In the genomic region with DNA sequence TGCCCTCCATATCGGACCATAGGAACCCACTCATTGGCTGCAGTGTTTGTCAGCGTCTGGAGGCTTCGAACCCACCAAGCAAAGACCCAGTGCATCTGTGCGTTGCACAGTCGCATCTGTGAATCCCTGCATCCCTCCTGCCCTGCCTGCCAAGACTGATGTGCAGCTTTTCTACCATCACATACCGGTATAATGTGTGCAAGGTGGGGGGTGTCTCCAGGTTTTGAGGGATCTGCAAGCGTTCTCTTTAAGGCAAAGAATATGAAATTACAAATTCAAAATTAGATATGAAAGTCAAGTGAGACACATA, we compare ENCODE assay signal across 8 cellular contexts. TPM values are rescaled to one million over a fixed set of nuclear protein-coding genes. Genes with fewer than 3 reads are reported as not detected.
A peak's percentile ranks its signal among the peaks of the same experiment; 100 is the strongest.
DNase-seq lines count a peak whose midpoint lies in the region; ATAC-seq, FAIRE-seq and TF ChIP-seq lines count a peak whose summit lies in the region.

No MANE protein-coding gene starts in this region.

- H4K20me1 ChIP-seq in endothelial cell of umbilical vein (replicated peaks; ENCODE audit: control insufficient read depth, extremely low read depth, insufficient read depth, low read length) (no peaks in the 10 kb centered on the region), osteoblast (ENCODE audit: insufficient read depth, low read length) (no peaks in the 10 kb centered on the region)

- H3K9me3 Mint-ChIP-seq in CD4-positive, alpha-beta memory T cell: no peaks in the 10 kb centered on the region

- dilution Hi-C loops in endothelial cell of umbilical vein (cut with MboI; ENCODE audit: extremely low pct_ligation_motif_present, low sequenced_read_pairs): no loop called here

- FAIRE-seq in endothelial cell of umbilical vein (lab: Jason Lieb, UNC): no peak

- CTCF ChIA-PET in CD4-positive, alpha-beta memory T cell (lab: Charles Lee; ENCODE audit: partially characterized antibody): no interaction called here
- CTCF ChIA-PET in endothelial cell of umbilical vein (lab: Charles Lee): interaction anchor here (1.0 to 1.7 kb wide), 5 partner anchors 17 to 594 kb away, joined by 3 to 10 read pairs (median 4); no protein-coding TSS in a partner anchor

- H3K9ac ChIP-seq in endothelial cell of umbilical vein (replicated peaks; ENCODE audit: extremely low read depth, insufficient read depth, low read length): no peak overlapping the region

- H3K4me3 Mint-ChIP-seq in CD4-positive, alpha-beta memory T cell: peak overlapping the region; percentile 95 to 99 (median 98)

- no peak for DNase-seq in CD4-positive, alpha-beta memory T cell
- DNase-seq in Peyer's patch: no peak
- DNase-seq in endothelial cell of umbilical vein (ENCODE audit: low read depth, low spot score): no peak
- no peak for DNase-seq in osteoblast (ENCODE audit: insufficient read length, low spot score, missing footprints)
- DNase-seq in NCI-H82 treated with DMSO at 0.1 percent for 48 hours (lab: John Stamatoyannopoulos, UW; ENCODE audit: unreplicated experiment): no peak
- DNase-seq in cerebellar nuclear complex (lab: John Stamatoyannopoulos, UW): no peak
- DNase-seq in GM19238 (ENCODE audit: insufficient read length, low spot score): no peak

- no peak for TF ChIP-seq POLR2A in Peyer's patch (IDR thresholded peaks at IDR 0.05)
- no peak for TF ChIP-seq POLR2A in endothelial cell of umbilical vein (IDR thresholded peaks at IDR 0.05; ENCODE audit: low read depth, low read length)

- H3K27me3 Mint-ChIP-seq in CD4-positive, alpha-beta memory T cell: no peaks in the 10 kb centered on the region

- no peak for ATAC-seq in GM19023 (IDR thresholded peaks at IDR 0.05; ENCODE audit: unreplicated experiment)

- POLR2A ChIA-PET in CD4-positive, alpha-beta memory T cell (lab: Charles Lee; ENCODE audit: partially characterized antibody): interaction anchor here (0.9 kb wide), 1 partner anchor 155 kb away, joined by 3 read pairs; the partner anchor contains the start of gene DBR1
- POLR2A ChIA-PET in endothelial cell of umbilical vein (lab: Charles Lee): no interaction called here

- intact Hi-C loops in CD4-positive, alpha-beta memory T cell (cut with micrococcal nuclease): loop anchor here (1.0 to 10.0 kb wide), 8 partner anchors 19 to 615 kb away; partner anchors contain the start of genes ARMC8, CEP70, DBR1 and DZIP1L
- intact Hi-C loops in endothelial cell of umbilical vein (cut with micrococcal nuclease): loop anchor here (1.0 to 10.0 kb wide), 3 partner anchors 87 to 265 kb away; partner anchors contain the start of genes ARMC8 and CEP70

- no peaks in the 10 kb centered on the region for H3K9me1 ChIP-seq in endothelial cell of umbilical vein (replicated peaks; ENCODE audit: control insufficient read depth, extremely low read depth, insufficient read depth, low read length)

- H3K27ac Mint-ChIP-seq in CD4-positive, alpha-beta memory T cell: peak overlapping the region; percentile 81 to 99 (median 98)

- H3K4me1 ChIP-seq in CD4-positive, alpha-beta memory T cell (ENCODE audit: insufficient read depth, low read length): peaks cover 8% of the 10 kb centered on the region
- H3K4me1 ChIP-seq in Peyer's patch: peaks cover 0 to 10% (median 3%) of the 10 kb centered on the region in 4 donors
- H3K4me1 ChIP-seq in endothelial cell of umbilical vein (ENCODE audit: control insufficient read depth, extremely low read depth, insufficient read depth, low read length): peaks cover 14% of the 10 kb centered on the region
- H3K4me1 ChIP-seq in osteoblast (ENCODE audit: insufficient read depth, low read length): peaks cover 11% of the 10 kb centered on the region

- H3K79me2 ChIP-seq in endothelial cell of umbilical vein (ENCODE audit: control insufficient read depth, insufficient read depth, low read length): no peaks in the 10 kb centered on the region
- no peaks in the 10 kb centered on the region for H3K79me2 ChIP-seq in osteoblast (ENCODE audit: insufficient read depth, low read length)

- no peaks in the 10 kb centered on the region for H3K9me3 ChIP-seq in CD4-positive, alpha-beta memory T cell (ENCODE audit: control insufficient read depth in 1 of 2, low read length in 2 of 2)
- H3K9me3 ChIP-seq in Peyer's patch (no peaks in the 10 kb centered on the region), endothelial cell of umbilical vein (replicated peaks; ENCODE audit: control insufficient read depth, insufficient read depth, low read length) (no peaks in the 10 kb centered on the region), osteoblast (ENCODE audit: low read depth, low read length) (no peaks in the 10 kb centered on the region)

- BruUV-seq in endothelial cell of umbilical vein (replicated peaks; lab: Mats Ljungman, UMichigan): no TSS peak

- TF ChIP-seq CTCF in Peyer's patch (IDR thresholded peaks at IDR 0.05) (no peak), endothelial cell of umbilical vein (IDR thresholded peaks at IDR 0.05; ENCODE audit: extremely low read depth in 1 of 2, insufficient read depth in 1 of 2, low read depth in 1 of 2, low read length in 2 of 2) (no peak), osteoblast (IDR thresholded peaks at IDR 0.05; ENCODE audit: extremely low read depth, low read depth, low read length) (no peak)

- H3K36me3 Mint-ChIP-seq in CD4-positive, alpha-beta memory T cell: peaks cover 0 to 5% of the 10 kb centered on the region in 2 donors

- H2AFZ ChIP-seq in endothelial cell of umbilical vein (ENCODE audit: low read depth, low read length): no peak overlapping the region
- peak overlapping the region; percentile 90 for H2AFZ ChIP-seq in osteoblast (ENCODE audit: low read length)

- no peaks in the 10 kb centered on the region for H3K27me3 ChIP-seq in CD4-positive, alpha-beta memory T cell (ENCODE audit: insufficient read depth, low read length)
- H3K27me3 ChIP-seq in Peyer's patch (no peaks in the 10 kb centered on the region), endothelial cell of umbilical vein (ENCODE audit: control insufficient read depth in 2 of 2, insufficient read depth in 2 of 2, low read length in 2 of 2) (peaks cover 6% of the 10 kb centered on the region in 2 experiments), osteoblast (ENCODE audit: insufficient read depth, low read length) (peaks cover 5% of the 10 kb centered on the region)

- H3K27ac ChIP-seq in CD4-positive, alpha-beta memory T cell (ENCODE audit: low read depth, low read length): peak overlapping the region; percentile 72
- H3K27ac ChIP-seq in Peyer's patch (peak overlapping the region in 1 of 4 donors; percentile 71), endothelial cell of umbilical vein (ENCODE audit: insufficient read depth, low read depth, low read length) (no peak overlapping the region), osteoblast (ENCODE audit: low read depth, low read length) (no peak overlapping the region)

- H3K4me1 Mint-ChIP-seq in CD4-positive, alpha-beta memory T cell: peaks cover 15 to 35% (median 20%) of the 10 kb centered on the region in 4 donors

- H3K4me2 ChIP-seq in endothelial cell of umbilical vein (ENCODE audit: insufficient read depth, low read length): peak overlapping the region; percentile 75
- H3K4me2 ChIP-seq in osteoblast (ENCODE audit: insufficient read depth, low read length): peak overlapping the region; percentile 97

- peak overlapping the region; percentile 49 to 68 for H3K4me3 ChIP-seq in CD4-positive, alpha-beta memory T cell (ENCODE audit: low read length in 2 of 2)
- H3K4me3 ChIP-seq in Peyer's patch: peak overlapping the region; percentile 48 to 80 (median 58)
- H3K4me3 ChIP-seq in endothelial cell of umbilical vein (replicated peaks in 1 of 3; ENCODE audit: insufficient read depth in 1 of 3, low read depth in 1 of 3, low read length in 3 of 3): peak overlapping the region in 1 of 3 experiments; percentile 53
- peak overlapping the region; percentile 77 for H3K4me3 ChIP-seq in osteoblast (ENCODE audit: insufficient read depth, low read length)

- H3K36me3 ChIP-seq in CD4-positive, alpha-beta memory T cell (ENCODE audit: insufficient read depth, low read length): no peaks in the 10 kb centered on the region
- H3K36me3 ChIP-seq in Peyer's patch: no peaks in the 10 kb centered on the region
- H3K36me3 ChIP-seq in endothelial cell of umbilical vein (ENCODE audit: control insufficient read depth in 2 of 2, extremely low read depth in 1 of 2, insufficient read depth in 2 of 2, low read length in 2 of 2): no peaks in the 10 kb centered on the region
- no peaks in the 10 kb centered on the region for H3K36me3 ChIP-seq in osteoblast (ENCODE audit: insufficient read depth, low read length)

TF ChIP-seq in endothelial cell of umbilical vein, 7 proteins besides CTCF, POLR2A, EP300 and RAD21 (continues in another document):
- TF ChIP-seq GATA2 (IDR thresholded peaks at IDR 0.05; ENCODE audit: insufficient read depth, insufficient read length, low read depth, low read length) (no peak), MAX (IDR thresholded peaks at IDR 0.05; ENCODE audit: insufficient read depth, insufficient read length) (no peak)

RNA-seq across cellular contexts. Expression of gene NME9, which starts 0.3 kb away (rescaled TPM):
- total RNA-seq in CD4-positive, alpha-beta memory T cell: 1 to 10 TPM; 1.0 to 1.4 TPM
- 1 to 10 TPM in 1 of 2 donors, under 1 TPM in 1; 0.80 to 1.1 TPM for polyA plus RNA-seq in CD4-positive, alpha-beta memory T cell
- total RNA-seq in Peyer's patch: not detected
- total RNA-seq in endothelial cell of umbilical vein: not detected in 2 replicates
- polyA plus RNA-seq in endothelial cell of umbilical vein: 0.08 TPM in 1 of 2 replicates, not detected in the other
- 0.08 TPM in 1 of 2 replicates, not detected in the other for polyA plus RNA-seq in endothelial cell of umbilical vein (2011; cell fraction: cytosol; rRNA removed)
- 0.34 and 0.41 TPM in 2 replicates for polyA plus RNA-seq in endothelial cell of umbilical vein (2011; cell fraction: nucleus; rRNA removed)
- 0.20 and 0.56 TPM in 2 replicates for polyA plus RNA-seq in endothelial cell of umbilical vein (2012)
- not detected in 2 replicates for polyA minus RNA-seq in endothelial cell of umbilical vein
- polyA minus RNA-seq in endothelial cell of umbilical vein (2011; cell fraction: cytosol; rRNA and poly(A)+ RNA removed): not detected
- 0.53 TPM in 1 of 2 replicates, not detected in the other for polyA minus RNA-seq in endothelial cell of umbilical vein (2011; cell fraction: nucleus; rRNA and poly(A)+ RNA removed)
- total RNA-seq in osteoblast: not detected in 2 replicates

RNA-seq across cellular contexts. Expression of gene MRAS, which starts 18.4 kb away (rescaled TPM):
- total RNA-seq in CD4-positive, alpha-beta memory T cell: 1 to 10 TPM; 1.3 to 2.0 TPM
- polyA plus RNA-seq in CD4-positive, alpha-beta memory T cell: not detected
- total RNA-seq in Peyer's patch (1 to 10 TPM; 1.2 to 7.4 (median 3.0) TPM), endothelial cell of umbilical vein (15.5 and 16.5 TPM in 2 replicates), osteoblast (80.7 and 81.6 TPM in 2 replicates)
- 9.4 and 14.6 TPM in 2 replicates for polyA plus RNA-seq in endothelial cell of umbilical vein
- polyA plus RNA-seq in endothelial cell of umbilical vein (2011; cell fraction: cytosol; rRNA removed): 9.6 and 9.8 TPM in 2 replicates
- polyA plus RNA-seq in endothelial cell of umbilical vein (2011; cell fraction: nucleus; rRNA removed): 8.6 and 9.6 TPM in 2 replicates
- polyA plus RNA-seq in endothelial cell of umbilical vein (2012): 10.1 and 15.6 TPM in 2 replicates
- polyA minus RNA-seq in endothelial cell of umbilical vein: 11.8 and 12.2 TPM in 2 replicates
- polyA minus RNA-seq in endothelial cell of umbilical vein (2011; cell fraction: cytosol; rRNA and poly(A)+ RNA removed): 7.0 TPM
- 2.0 and 4.9 TPM in 2 replicates for polyA minus RNA-seq in endothelial cell of umbilical vein (2011; cell fraction: nucleus; rRNA and poly(A)+ RNA removed)
